In the genomic region with DNA sequence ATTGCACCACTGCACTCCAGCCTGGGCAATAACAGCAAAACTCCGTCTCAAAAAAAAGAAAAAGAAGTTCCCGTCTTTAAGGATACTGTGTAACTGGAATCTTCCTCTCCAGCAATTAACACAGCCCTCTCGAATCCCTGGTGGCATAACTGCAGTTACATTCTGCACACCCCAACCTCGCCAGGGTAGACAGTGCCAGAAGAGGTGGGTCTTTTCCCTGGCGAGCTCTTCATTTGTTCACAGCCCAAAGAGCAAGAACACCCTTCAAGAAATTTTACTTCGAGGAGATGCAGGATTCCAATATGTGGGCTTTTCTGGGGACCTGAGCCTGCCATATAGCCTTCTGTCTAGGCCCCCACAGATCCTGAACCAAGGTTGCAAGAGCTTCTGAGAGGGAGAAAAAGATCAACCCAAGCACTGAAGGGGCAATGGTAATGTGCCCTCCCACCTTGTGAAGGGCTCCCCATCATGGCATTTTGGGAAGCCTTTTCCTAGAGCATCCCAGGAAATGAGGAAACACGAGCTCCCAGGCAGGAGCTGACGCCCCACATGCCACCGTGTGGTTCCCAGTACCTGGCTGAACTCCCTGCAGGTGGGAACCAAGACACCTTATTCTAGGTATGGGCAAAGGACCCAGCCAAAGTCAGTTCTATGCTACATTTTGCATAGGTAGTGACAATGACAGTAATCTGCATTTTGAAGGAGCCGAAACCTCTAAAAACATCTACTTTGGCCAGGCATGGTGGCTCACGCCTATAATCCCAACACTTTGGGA, we compare ENCODE assay signal across 13 cellular contexts. TPM values are rescaled to one million over a fixed set of nuclear protein-coding genes. Genes with fewer than 3 reads are reported as not detected.
DNase-seq lines count a peak whose midpoint lies in the region; ATAC-seq, FAIRE-seq and TF ChIP-seq lines count a peak whose summit lies in the region.
"Had no signal": no experiment of that assay in that cellular context is flagged by ENCODE, and none has a peak within 500 bp of the region (broad histone marks: within the 10 kb centered on the region; RNA-seq: fewer than 3 reads in every experiment).

No MANE protein-coding gene starts in this region.

- peak overlapping the region; percentile 77 for H3K4me2 ChIP-seq in MM.1S (ENCODE audit: low read depth, low read length)

- H3K9me3 Mint-ChIP-seq in CD4-positive, alpha-beta T cell, result no peaks in the 10 kb centered on the region
- H3K9me3 Mint-ChIP-seq in chondrocyte (ENCODE audit: low read depth), result no peaks in the 10 kb centered on the region

- H3K27ac Mint-ChIP-seq in CD4-positive, alpha-beta T cell, result peak overlapping the region; percentile 93
- peak overlapping the region; percentile 65 for H3K27ac Mint-ChIP-seq in chondrocyte (ENCODE audit: unreplicated experiment)

- H3K4me1 Mint-ChIP-seq in CD4-positive, alpha-beta T cell (ENCODE audit: low read depth), result peaks cover 85% of the 10 kb centered on the region
- peaks cover 45% of the 10 kb centered on the region for H3K4me1 Mint-ChIP-seq in chondrocyte (ENCODE audit: low read depth)

- POLR2A ChIA-PET in CD4-positive, alpha-beta T cell (lab: Charles Lee), result interaction anchor here (1.1 to 6.5 kb wide), 4 partner anchors 12 to 81 kb away, joined by 3 to 124 read pairs (median 21); a partner anchor contains a TSS

- ATAC-seq in CD4-positive, alpha-beta T cell (ENCODE audit: poor library complexity), result no peak
- ATAC-seq in sciatic nerve, result peak; percentile 6
- no peak for ATAC-seq in GM19463 (IDR thresholded peaks at IDR 0.05; ENCODE audit: unreplicated experiment)

- H3K9me2 ChIP-seq in MM.1S (replicated peaks; ENCODE audit: insufficient read depth, low read length), result no peaks in the 10 kb centered on the region

- intact Hi-C loops in CD4-positive, alpha-beta T cell (cut with DNase I, micrococcal nuclease), result no loop called here
- intact Hi-C loops in sciatic nerve (cut with DNase I), result no loop called here
- intact Hi-C loops in kidney (cut with DNase I), result no loop called here

- H3K36me3 Mint-ChIP-seq in CD4-positive, alpha-beta T cell (ENCODE audit: low read depth), result no peaks in the 10 kb centered on the region
- H3K36me3 Mint-ChIP-seq in chondrocyte (ENCODE audit: low read depth), result peaks cover 11% of the 10 kb centered on the region

- H3K4me1 ChIP-seq in MM.1S (ENCODE audit: low read length), result peaks cover 75% of the 10 kb centered on the region
- peaks cover 7 to 14% of the 10 kb centered on the region in 2 donors for H3K4me1 ChIP-seq in kidney (ENCODE audit: control insufficient read depth in 1 of 2, insufficient read depth in 1 of 2, low read depth in 1 of 2, low read length in 2 of 2)

- peak overlapping the region; percentile 49 for H3K27ac ChIP-seq in CD4-positive, alpha-beta T cell (ENCODE audit: low read depth, low read length)
- H3K27ac ChIP-seq in MM.1S (ENCODE audit: low read length) (peak overlapping the region; percentile 92), kidney (ENCODE audit: low read depth in 2 of 2, low read length in 2 of 2) (peak overlapping the region in 1 of 2 donors; percentile 35)

- FAIRE-seq in kidney (lab: Jason Lieb, UNC), result no peak
- FAIRE-seq: bronchial epithelial cell had no signal

- no peaks in the 10 kb centered on the region for H3K27me3 Mint-ChIP-seq in CD4-positive, alpha-beta T cell
- no peaks in the 10 kb centered on the region for H3K27me3 Mint-ChIP-seq in chondrocyte (ENCODE audit: low read depth)

- in situ Hi-C loops in GM13976 (cut with MboI; ENCODE audit: low sequenced_read_pairs, unreplicated experiment), result no loop called here

- no peak for TF ChIP-seq CTCF in CD4-positive, alpha-beta T cell (IDR thresholded peaks at IDR 0.05)
- no peak for TF ChIP-seq CTCF in MM.1S (IDR thresholded peaks at IDR 0.05; ENCODE audit: low read length)
- no peak for TF ChIP-seq CTCF in chondrocyte (IDR thresholded peaks at IDR 0.05)
- no peak for TF ChIP-seq CTCF in kidney (IDR thresholded peaks at IDR 0.05; ENCODE audit: borderline replicate concordance, extremely low read depth, insufficient read depth)
- TF ChIP-seq CTCF in GM13976 (IDR thresholded peaks at IDR 0.05; ENCODE audit: borderline replicate concordance, control extremely low read depth, extremely low read depth, insufficient read depth, missing control alignments), result no peak

- H3F3A ChIP-seq in MM.1S (ENCODE audit: insufficient read depth, low read length), result peaks cover 57% of the 10 kb centered on the region

- H3K4me3 ChIP-seq in MM.1S (ENCODE audit: low read length), result no peak overlapping the region
- no peak overlapping the region for H3K4me3 ChIP-seq in kidney (ENCODE audit: low read length in 2 of 2)

- no peak overlapping the region for H2AFZ ChIP-seq in MM.1S (ENCODE audit: low read length)

- no peaks in the 10 kb centered on the region for H4K20me1 ChIP-seq in MM.1S (ENCODE audit: insufficient read depth, low read length)

- peak overlapping the region; percentile 66 for H3K9ac ChIP-seq in MM.1S (ENCODE audit: low read length)
- no peak overlapping the region for H3K9ac ChIP-seq in kidney (ENCODE audit: low read length in 2 of 2)

- no peaks in the 10 kb centered on the region for H3K9me3 ChIP-seq in CD4-positive, alpha-beta T cell (ENCODE audit: control insufficient read depth, low read length)
- H3K9me3 ChIP-seq in MM.1S (replicated peaks; ENCODE audit: insufficient read depth, low read length) (no peaks in the 10 kb centered on the region), kidney (ENCODE audit: control insufficient read depth in 1 of 2, low read length in 2 of 2) (no peaks in the 10 kb centered on the region)

- H3K79me2 ChIP-seq in MM.1S (ENCODE audit: low read length), result peaks cover 23% of the 10 kb centered on the region

- H3K36me3 ChIP-seq in MM.1S (replicated peaks; ENCODE audit: insufficient read depth, low read length) (no peaks in the 10 kb centered on the region), kidney (ENCODE audit: control insufficient read depth in 1 of 2, insufficient read depth in 2 of 2, low read length in 2 of 2) (peaks cover 6 to 16% of the 10 kb centered on the region in 2 donors)

- CTCF ChIA-PET in CD4-positive, alpha-beta T cell (lab: Charles Lee), result interaction anchor here (1.2 to 4.0 kb wide), 5 partner anchors 11 to 66 kb away, joined by 3 to 20 read pairs (median 13); a partner anchor contains a TSS

- no peaks in the 10 kb centered on the region for H3K27me3 ChIP-seq in CD4-positive, alpha-beta T cell (ENCODE audit: control insufficient read depth, insufficient read depth, low read length)
- H3K27me3 ChIP-seq in MM.1S (replicated peaks; ENCODE audit: insufficient read depth, low read length), result no peaks in the 10 kb centered on the region

- no peak for DNase-seq in CD4-positive, alpha-beta T cell
- no peak for DNase-seq in MM.1S
- DNase-seq in chondrocyte (ENCODE audit: low spot score), result no peak
- no peak for DNase-seq in sciatic nerve (ENCODE audit: low spot score)
- no peak for DNase-seq in kidney
- DNase-seq in GM13976 (ENCODE audit: low spot score), result no peak
- no peak for DNase-seq in islet precursor cell
- DNase-seq: glutamatergic neuron, NCI-H1092 treated with DMSO at 0.1 percent for 48 hours had no signal

- peak overlapping the region; percentile 80 for H3K4me3 Mint-ChIP-seq in CD4-positive, alpha-beta T cell
- H3K4me3 Mint-ChIP-seq in chondrocyte (ENCODE audit: unreplicated experiment), result no peak overlapping the region

RNA-seq across cellular contexts. Expression of a gene that starts 26.9 kb away (rescaled TPM):
- 1 to 10 TPM; 3.6 to 5.1 TPM for total RNA-seq in CD4-positive, alpha-beta T cell
- total RNA-seq in chondrocyte (30.4 to 34.3 TPM (median 33.6 TPM) in 3 replicates), sciatic nerve (44.2 TPM), kidney (44.2 TPM)
- polyA plus RNA-seq in kidney (ENCODE audit: insufficient read depth, low read depth, low replicate concordance), result 31.0 TPM

RNA-seq across cellular contexts. Expression of a gene that starts 29.4 kb away (rescaled TPM):
- total RNA-seq in CD4-positive, alpha-beta T cell, result 10 to 100 TPM; 10.6 to 14.1 TPM
- total RNA-seq in chondrocyte, result 47.3 to 52.8 TPM (median 51.9 TPM) in 3 replicates
- total RNA-seq in sciatic nerve, result 36.9 TPM
- total RNA-seq in kidney, result 42.4 TPM
- 28.7 TPM for polyA plus RNA-seq in kidney (ENCODE audit: insufficient read depth, low read depth, low replicate concordance)

RNA-seq across cellular contexts. Expression of a gene that starts 43.2 kb away (rescaled TPM):
- total RNA-seq in CD4-positive, alpha-beta T cell, result 1 to 10 TPM in 1 of 2 experiments, under 1 TPM in 1; 0.66 to 1.1 TPM
- total RNA-seq in chondrocyte (6.3 to 11.9 TPM (median 9.6 TPM) in 3 replicates), sciatic nerve (6.2 TPM), kidney (4.6 TPM)
- polyA plus RNA-seq in kidney (ENCODE audit: insufficient read depth, low read depth, low replicate concordance), result not detected

RNA-seq across cellular contexts. Expression of a gene that starts 56.3 kb away (rescaled TPM):
- not detected for total RNA-seq in CD4-positive, alpha-beta T cell
- total RNA-seq in chondrocyte (not detected in 3 replicates), sciatic nerve (1.5 TPM), kidney (0.25 TPM)
- not detected for polyA plus RNA-seq in kidney (ENCODE audit: insufficient read depth, low read depth, low replicate concordance)
- total RNA-seq: bronchial epithelial cell, G401, urinary bladder had no signal
- polyA plus RNA-seq: urinary bladder had no signal
